Comparison of ENCODE assay signal across 11 cellular contexts in the genomic region with DNA sequence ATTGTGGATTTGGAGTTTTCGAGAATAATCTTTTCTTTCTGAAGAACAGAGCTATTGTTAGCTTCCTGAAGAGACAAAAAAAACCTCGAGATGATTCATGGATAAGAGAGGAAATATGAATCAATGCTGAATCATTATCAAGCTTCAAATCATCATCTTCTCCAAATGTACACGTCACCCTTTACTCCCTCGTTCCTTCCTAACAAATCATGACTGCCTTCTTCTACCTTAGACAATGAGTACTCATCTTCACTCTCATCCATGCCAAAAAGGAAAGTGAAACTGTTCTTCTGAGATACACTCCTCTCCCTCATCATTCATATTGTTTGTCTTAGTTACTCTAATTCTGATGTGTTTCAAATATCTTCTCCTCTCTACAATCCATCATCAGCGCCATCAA.
DNase-seq lines count a peak whose midpoint lies in the region; ATAC-seq and TF ChIP-seq lines count a peak whose summit lies in the region.
"Had no signal": no experiment of that assay in that cellular context is flagged by ENCODE, and none has a peak within 500 bp of the region (broad histone marks: within the 10 kb centered on the region; RNA-seq: fewer than 3 reads in every experiment).

No MANE protein-coding gene starts in this region.

- H3K4me3 Mint-ChIP-seq in activated CD8-positive, alpha-beta memory T cell treated with anti-CD3 and anti-CD28 coated beads, Interleukin-2, amount 10 ng/mL, durations not matched to agents 7 days and 5 days, result no peak overlapping the region

- H3K36me3 ChIP-seq in adipocyte (ENCODE audit: control insufficient read depth, insufficient read depth, low read length, severe bottlenecking), result no peaks in the 10 kb centered on the region
- H3K36me3 ChIP-seq: transverse colon had no signal

- CTCF ChIA-PET in activated CD8-positive, alpha-beta memory T cell treated with anti-CD3 and anti-CD28 coated beads, Interleukin-2, amount 10 ng/mL, durations not matched to agents 7 days and 5 days (lab: Charles Lee), result no interaction called here

- H3K27me3 ChIP-seq in adipocyte (replicated peaks; ENCODE audit: control insufficient read depth, insufficient read depth, low read length), result no peaks in the 10 kb centered on the region
- H3K27me3 ChIP-seq: transverse colon had no signal

- H3K4me3 ChIP-seq in adipocyte (ENCODE audit: low read length), result peak overlapping the region; percentile 17
- H3K4me3 ChIP-seq: A549, transverse colon had no signal

- peaks cover 9% of the 10 kb centered on the region for H3K9me3 Mint-ChIP-seq in activated CD8-positive, alpha-beta memory T cell treated with anti-CD3 and anti-CD28 coated beads, Interleukin-2, amount 10 ng/mL, durations not matched to agents 7 days and 5 days (ENCODE audit: low read depth)

- peaks cover 7% of the 10 kb centered on the region for H3K9me3 ChIP-seq in adipocyte (ENCODE audit: control insufficient read depth, low read length)

- DNase-seq in activated CD8-positive, alpha-beta memory T cell treated with anti-CD3 and anti-CD28 coated beads, Interleukin-2, amount 10 ng/mL, durations not matched to agents 7 days and 5 days, result no peak
- no peak for DNase-seq in activated CD8-positive, alpha-beta memory T cell treated with anti-CD3 and anti-CD28 coated beads, Interleukin-2, amount 50 U/mL, for 4 hours
- DNase-seq in adipocyte (ENCODE audit: low read depth) (peak; percentile 0), superior temporal gyrus (ENCODE audit: extremely low spot score) (peak; percentile 55), NK-92 (lab: John Stamatoyannopoulos, UW; ENCODE audit: unreplicated experiment) (no peak), omental fat pad (ENCODE audit: low spot score) (no peak)
- DNase-seq: naive thymus-derived CD8-positive, alpha-beta T cell; transverse colon had no signal

- no peaks in the 10 kb centered on the region for H3K4me1 ChIP-seq in adipocyte (ENCODE audit: control insufficient read depth, insufficient read depth, low read length)
- H3K4me1 ChIP-seq: A549, transverse colon had no signal

- no peak overlapping the region for H3K27ac Mint-ChIP-seq in activated CD8-positive, alpha-beta memory T cell treated with anti-CD3 and anti-CD28 coated beads, Interleukin-2, amount 10 ng/mL, durations not matched to agents 7 days and 5 days
- H3K27ac Mint-ChIP-seq: naive thymus-derived CD8-positive, alpha-beta T cell had no signal

- H3K9ac ChIP-seq in adipocyte (ENCODE audit: low read length), result no peak overlapping the region

- no peak for TF ChIP-seq CTCF in omental fat pad (IDR thresholded peaks at IDR 0.05)

- no peaks in the 10 kb centered on the region for H3K27me3 Mint-ChIP-seq in activated CD8-positive, alpha-beta memory T cell treated with anti-CD3 and anti-CD28 coated beads, Interleukin-2, amount 10 ng/mL, durations not matched to agents 7 days and 5 days
- H3K27me3 Mint-ChIP-seq: naive thymus-derived CD8-positive, alpha-beta T cell had no signal

- no peaks in the 10 kb centered on the region for H3K36me3 Mint-ChIP-seq in activated CD8-positive, alpha-beta memory T cell treated with anti-CD3 and anti-CD28 coated beads, Interleukin-2, amount 10 ng/mL, durations not matched to agents 7 days and 5 days
- H3K36me3 Mint-ChIP-seq: naive thymus-derived CD8-positive, alpha-beta T cell had no signal

- H3K4me1 Mint-ChIP-seq in activated CD8-positive, alpha-beta memory T cell treated with anti-CD3 and anti-CD28 coated beads, Interleukin-2, amount 10 ng/mL, durations not matched to agents 7 days and 5 days, result peaks cover 2% of the 10 kb centered on the region
- H3K4me1 Mint-ChIP-seq: naive thymus-derived CD8-positive, alpha-beta T cell had no signal

- ATAC-seq in activated CD8-positive, alpha-beta memory T cell treated with anti-CD3 and anti-CD28 coated beads, Interleukin-2, amount 10 ng/mL, durations not matched to agents 7 days and 5 days, result peak; percentile 33
- ATAC-seq in HG03135 (IDR thresholded peaks at IDR 0.05; ENCODE audit: unreplicated experiment) (peak; percentile 85), GM19035 (IDR thresholded peaks at IDR 0.05; ENCODE audit: unreplicated experiment) (no peak), omental fat pad (ENCODE audit: low FRiP score) (no peak)
- ATAC-seq: A549; naive thymus-derived CD8-positive, alpha-beta T cell had no signal

Comparison
In these comparisons a context has a peak if more than half of its experiments do, and no peak if none do; other contexts are left out.
1. ATAC-seq: peak in activated CD8-positive, alpha-beta memory T cell treated with anti-CD3 and anti-CD28 coated beads, Interleukin-2, amount 10 ng/mL, durations not matched to agents 7 days and 5 days (single experiment) and HG03135 (single experiment); none in GM19035 (single experiment) and omental fat pad (single experiment).
2. DNase-seq: peak in adipocyte (single experiment) and superior temporal gyrus (single experiment); none in activated CD8-positive, alpha-beta memory T cell treated with anti-CD3 and anti-CD28 coated beads, Interleukin-2, amount 10 ng/mL, durations not matched to agents 7 days and 5 days (single experiment), activated CD8-positive, alpha-beta memory T cell treated with anti-CD3 and anti-CD28 coated beads, Interleukin-2, amount 50 U/mL, for 4 hours (single experiment), NK-92 (single experiment) and omental fat pad (single experiment).